9 cellular contexts compared by ENCODE assay signal in the genomic region with DNA sequence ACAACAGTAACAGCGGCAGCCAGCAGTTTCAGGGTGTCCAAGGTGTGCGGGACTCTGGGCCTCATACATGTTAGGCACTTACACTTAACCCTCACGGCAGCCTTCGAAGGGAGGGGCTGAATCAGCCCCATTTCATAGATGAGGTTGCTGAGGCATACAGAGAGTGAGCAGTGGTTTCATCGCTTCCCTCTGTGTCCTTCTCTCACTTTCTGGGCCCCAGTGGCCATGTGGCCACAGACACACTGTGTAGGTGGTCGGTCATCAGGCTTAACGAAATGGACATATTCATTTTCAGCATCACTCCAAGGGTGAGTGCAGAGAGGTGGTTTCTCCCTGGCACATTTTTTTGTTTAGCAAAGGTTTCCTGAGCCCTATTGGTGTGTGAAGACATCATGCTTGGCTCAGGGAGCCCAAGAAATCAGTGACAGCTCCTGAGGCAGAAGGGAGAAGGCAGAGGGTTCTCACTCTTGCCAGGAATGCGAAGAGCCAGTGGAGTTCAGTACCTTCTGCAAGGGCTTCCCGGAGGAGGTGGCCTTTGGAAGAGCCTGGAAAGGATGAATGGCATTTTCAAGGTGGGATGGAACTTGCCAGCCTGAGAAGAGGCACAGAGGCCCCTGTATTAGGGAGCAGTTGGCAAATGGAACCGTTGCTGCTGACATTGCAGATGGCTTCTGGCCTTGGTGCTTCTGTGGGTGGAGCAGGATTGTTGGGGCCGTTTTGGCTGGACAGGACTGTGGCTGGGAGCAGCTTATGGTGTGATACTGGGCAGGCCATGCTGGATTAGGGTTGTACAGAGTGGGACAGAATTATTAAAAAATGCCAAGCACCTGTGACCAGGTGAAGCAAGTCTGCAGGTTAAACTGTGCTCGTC.
DNase-seq lines count a peak whose midpoint lies in the region; ATAC-seq and TF ChIP-seq lines count a peak whose summit lies in the region.
"Had no signal": no experiment of that assay in that cellular context is flagged by ENCODE, and none has a peak within 500 bp of the region (broad histone marks: within the 10 kb centered on the region; RNA-seq: fewer than 3 reads in every experiment).

No MANE protein-coding gene starts in this region.

- CTCF ChIA-PET in SK-N-SH (lab: Yijun Ruan, JAX) (interaction anchor here (1.0 to 1.7 kb wide), 2 partner anchors 7 to 55 kb away, joined by 4 read pairs; no protein-coding TSS in a partner anchor), Caco-2 (lab: Charles Lee) (no interaction called here)

- ATAC-seq in HG02938 (IDR thresholded peaks at IDR 0.05; ENCODE audit: unreplicated experiment) (peak; percentile 63), lower lobe of right lung (peak in 1 of 2 donors; percentile 12)

- H3K36me3 ChIP-seq in lower lobe of right lung (peaks cover 75% of the 10 kb centered on the region), SK-N-SH (replicated peaks in 1 of 2; ENCODE audit: control insufficient read depth in 1 of 2, insufficient read depth in 2 of 2, low read length in 1 of 2) (peaks cover 35 to 55% of the 10 kb centered on the region in 2 experiments), Caco-2 (ENCODE audit: control insufficient read depth, insufficient read depth, low read length) (peaks cover 3% of the 10 kb centered on the region)

- no peak overlapping the region for H3K4me3 Mint-ChIP-seq in Caco-2 (ENCODE audit: unreplicated experiment)

- peaks cover 9% of the 10 kb centered on the region for H3F3A ChIP-seq in SK-N-SH (replicated peaks; ENCODE audit: insufficient read depth)

- no peak for TF ChIP-seq EP300 in SK-N-SH (IDR thresholded peaks at IDR 0.05; ENCODE audit: borderline replicate concordance in 1 of 2, low read depth in 1 of 2, low read length in 1 of 2)

- H3K79me2 ChIP-seq in SK-N-SH (ENCODE audit: insufficient read depth) = peaks cover 39% of the 10 kb centered on the region; the same call in 1 of the 2 replicates

- H3K27me3 ChIP-seq in lower lobe of right lung (ENCODE audit: low read depth) = no peaks in the 10 kb centered on the region
- no peaks in the 10 kb centered on the region for H3K27me3 ChIP-seq in SK-N-SH (ENCODE audit: insufficient read depth)
- H3K27me3 ChIP-seq in Caco-2 (replicated peaks; ENCODE audit: control insufficient read depth, insufficient read depth, low read length) = no peaks in the 10 kb centered on the region

- H3K27ac ChIP-seq in lower lobe of right lung (peak overlapping the region; percentile 75), SK-N-SH (ENCODE audit: low read depth in 2 of 2, low read length in 1 of 2) (peak overlapping the region in 1 of 2 experiments; percentile 86; a peak in 2 of 4 replicates)

- TF ChIP-seq RAD21 in SK-N-SH (IDR thresholded peaks at IDR 0.05; ENCODE audit: low read length) = no peak

- H3K9me2 ChIP-seq in SK-N-SH = no peaks in the 10 kb centered on the region

- 88% methylated on average over 12 of the region's 12 CpGs for WGBS in SK-N-SH (ENCODE audit: low lambda C conversion rate)

- no peaks in the 10 kb centered on the region for H3K27me3 Mint-ChIP-seq in Caco-2 (ENCODE audit: insufficient read depth, unreplicated experiment)

- DNase-seq in NK-92 treated with Interleukin-12 subunit alpha and Interleukin-12 subunit beta, amount 100 ng/mL, for 24 hours (lab: John Stamatoyannopoulos, UW) = peak; percentile 49
- no peak for DNase-seq in NK-92 (lab: John Stamatoyannopoulos, UW; ENCODE audit: unreplicated experiment)
- DNase-seq in activated CD4-positive, alpha-beta T cell treated with anti-CD3 and anti-CD28 coated beads, Interleukin-2, amount 50 U/mL, for 48 hours = peak; percentile 43 to 63
- no peak for DNase-seq in lower lobe of right lung
- no peak for DNase-seq in SK-N-SH
- no peak for DNase-seq in NCI-H2029 treated with DMSO at 0.1 percent for 48 hours (lab: John Stamatoyannopoulos, UW)
- DNase-seq in Caco-2 = no peak

- peaks cover 69% of the 10 kb centered on the region for H4K20me1 ChIP-seq in SK-N-SH (ENCODE audit: insufficient read depth)

- H2AFZ ChIP-seq in SK-N-SH (ENCODE audit: low read depth) = no peak overlapping the region

- H3K4me1 ChIP-seq in lower lobe of right lung = peaks cover 51% of the 10 kb centered on the region
- H3K4me1 ChIP-seq in SK-N-SH (ENCODE audit: control insufficient read depth in 1 of 2, insufficient read depth in 2 of 2, low read depth in 1 of 2, low read length in 1 of 2) = peaks cover 9 to 70% of the 10 kb centered on the region in 2 experiments; a peak in 3 of 4 replicates
- H3K4me1 ChIP-seq in Caco-2 = no peaks in the 10 kb centered on the region

- no peak overlapping the region for H3K4me2 ChIP-seq in SK-N-SH

- no peaks in the 10 kb centered on the region for H3K4me1 Mint-ChIP-seq in Caco-2 (ENCODE audit: low read depth, unreplicated experiment)

- no peak overlapping the region for H3K9ac ChIP-seq in SK-N-SH

- no peak overlapping the region for H3K4me3 ChIP-seq in lower lobe of right lung
- no peak overlapping the region for H3K4me3 ChIP-seq in SK-N-SH (ENCODE audit: low read depth in 2 of 2, low read length in 1 of 2)
- no peak overlapping the region for H3K4me3 ChIP-seq in Caco-2 (ENCODE audit: low read depth, low read length)
- H3K4me3 ChIP-seq: lung had no signal

- no TSS peak for BruUV-seq in Caco-2 (replicated peaks; lab: Mats Ljungman, UMichigan)

- POLR2A ChIA-PET in SK-N-SH (lab: Yijun Ruan, JAX) = interaction anchor here (0.8 to 1.0 kb wide), 2 partner anchors 21 to 43 kb away, joined by 3 read pairs; no protein-coding TSS in a partner anchor
- POLR2A ChIA-PET in Caco-2 (lab: Charles Lee) = no interaction called here

- H3K9me3 ChIP-seq in lower lobe of right lung (no peaks in the 10 kb centered on the region), SK-N-SH (no peaks in the 10 kb centered on the region), Caco-2 (no peaks in the 10 kb centered on the region)

- H3K27ac Mint-ChIP-seq in Caco-2 (ENCODE audit: unreplicated experiment) = no peak overlapping the region

- intact Hi-C loops in lower lobe of right lung (cut with DNase I) = no loop called here
- intact Hi-C loops in Caco-2 (cut with micrococcal nuclease; ENCODE audit: unreplicated experiment) = no loop called here

- H3K9me3 Mint-ChIP-seq in Caco-2 (ENCODE audit: unreplicated experiment) = no peaks in the 10 kb centered on the region

- TF ChIP-seq CTCF in lower lobe of right lung (IDR thresholded peaks at IDR 0.05) (no peak), SK-N-SH (IDR thresholded peaks at IDR 0.05) (no peak), Caco-2 (IDR thresholded peaks at IDR 0.05; ENCODE audit: insufficient read depth in 1 of 2, low read depth in 1 of 2, low read length in 1 of 2, severe bottlenecking in 1 of 2, unreplicated experiment in 1 of 2) (no peak)

- peaks cover 29% of the 10 kb centered on the region for H3K36me3 Mint-ChIP-seq in Caco-2 (ENCODE audit: insufficient read depth, unreplicated experiment)

TF ChIP-seq in SK-N-SH, 30 proteins besides CTCF, POLR2A, EP300 and RAD21 (continues in another document):
- no peak for TF ChIP-seq TAF1 (IDR thresholded peaks at IDR 0.05; ENCODE audit: borderline replicate concordance, low read depth, low read length)
- TF ChIP-seq FOSL2 (IDR thresholded peaks at IDR 0.05; ENCODE audit: borderline replicate concordance, low read depth) = no peak
- no peak for TF ChIP-seq GABPA (IDR thresholded peaks at IDR 0.05; ENCODE audit: low read depth)
- no peak for TF ChIP-seq FOXJ3 (CRISPR knock-in tag; IDR thresholded peaks at IDR 0.05)
- TF ChIP-seq, protein P1, sequence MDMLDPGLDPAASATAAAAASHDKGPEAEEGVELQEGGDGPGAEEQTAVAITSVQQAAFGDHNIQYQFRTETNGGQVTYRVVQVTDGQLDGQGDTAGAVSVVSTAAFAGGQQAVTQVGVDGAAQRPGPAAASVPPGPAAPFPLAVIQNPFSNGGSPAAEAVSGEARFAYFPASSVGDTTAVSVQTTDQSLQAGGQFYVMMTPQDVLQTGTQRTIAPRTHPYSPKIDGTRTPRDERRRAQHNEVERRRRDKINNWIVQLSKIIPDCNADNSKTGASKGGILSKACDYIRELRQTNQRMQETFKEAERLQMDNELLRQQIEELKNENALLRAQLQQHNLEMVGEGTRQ (IDR thresholded peaks at IDR 0.05; ENCODE audit: borderline replicate concordance, low read depth, low read length) = no peak
- TF ChIP-seq, protein P2, sequence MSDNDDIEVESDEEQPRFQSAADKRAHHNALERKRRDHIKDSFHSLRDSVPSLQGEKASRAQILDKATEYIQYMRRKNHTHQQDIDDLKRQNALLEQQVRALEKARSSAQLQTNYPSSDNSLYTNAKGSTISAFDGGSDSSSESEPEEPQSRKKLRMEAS (IDR thresholded peaks at IDR 0.05; ENCODE audit: low read depth) = no peak
- TF ChIP-seq, protein P3, sequence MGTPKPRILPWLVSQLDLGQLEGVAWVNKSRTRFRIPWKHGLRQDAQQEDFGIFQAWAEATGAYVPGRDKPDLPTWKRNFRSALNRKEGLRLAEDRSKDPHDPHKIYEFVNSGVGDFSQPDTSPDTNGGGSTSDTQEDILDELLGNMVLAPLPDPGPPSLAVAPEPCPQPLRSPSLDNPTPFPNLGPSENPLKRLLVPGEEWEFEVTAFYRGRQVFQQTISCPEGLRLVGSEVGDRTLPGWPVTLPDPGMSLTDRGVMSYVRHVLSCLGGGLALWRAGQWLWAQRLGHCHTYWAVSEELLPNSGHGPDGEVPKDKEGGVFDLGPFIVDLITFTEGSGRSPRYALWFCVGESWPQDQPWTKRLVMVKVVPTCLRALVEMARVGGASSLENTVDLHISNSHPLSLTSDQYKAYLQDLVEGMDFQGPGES (IDR thresholded peaks at IDR 0.05; ENCODE audit: low read depth, low read length) = no peak
- TF ChIP-seq JUND (IDR thresholded peaks at IDR 0.05) = no peak
- no peak for TF ChIP-seq YY1 (IDR thresholded peaks at IDR 0.05; ENCODE audit: low read depth)
- TF ChIP-seq, protein P4, sequence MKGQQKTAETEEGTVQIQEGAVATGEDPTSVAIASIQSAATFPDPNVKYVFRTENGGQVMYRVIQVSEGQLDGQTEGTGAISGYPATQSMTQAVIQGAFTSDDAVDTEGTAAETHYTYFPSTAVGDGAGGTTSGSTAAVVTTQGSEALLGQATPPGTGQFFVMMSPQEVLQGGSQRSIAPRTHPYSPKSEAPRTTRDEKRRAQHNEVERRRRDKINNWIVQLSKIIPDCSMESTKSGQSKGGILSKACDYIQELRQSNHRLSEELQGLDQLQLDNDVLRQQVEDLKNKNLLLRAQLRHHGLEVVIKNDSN (IDR thresholded peaks at IDR 0.05; ENCODE audit: borderline replicate concordance, low read depth) = no peak

Comparison
In these comparisons a context has a peak if more than half of its experiments do, and no peak if none do; other contexts are left out.
1. DNase-seq: peak in NK-92 treated with Interleukin-12 subunit alpha and Interleukin-12 subunit beta, amount 100 ng/mL, for 24 hours (single experiment) and activated CD4-positive, alpha-beta T cell treated with anti-CD3 and anti-CD28 coated beads, Interleukin-2, amount 50 U/mL, for 48 hours (2 of 2); none in NK-92 (single experiment), lower lobe of right lung (single experiment), SK-N-SH (single experiment), NCI-H2029 treated with DMSO at 0.1 percent for 48 hours (single experiment) and Caco-2 (0 of 2).